ENCODE assay signal across 1 cellular context in genomic region chr12:94637714-94638113, GRCh38.
TF ChIP-seq lines count a peak whose summit lies in the region.

No MANE protein-coding gene starts in this region.

TF ChIP-seq in HepG2, 621 proteins besides CTCF, POLR2A, EP300 and RAD21 (continued from another document):
- TF ChIP-seq RXRB (CRISPR knock-in tag; IDR thresholded peaks at IDR 0.05; ENCODE audit: borderline replicate concordance) = peak; percentile 33; the same call in 1 of the 2 replicates
- TF ChIP-seq PAXIP1 (CRISPR knock-in tag; conservative IDR thresholded peaks at IDR 0.05) = 0 out of 2 replicates have a peak, but pooled peaks have one; percentile 14
- 0 out of 2 replicates have a peak, but pooled peaks have one; percentile 32 for TF ChIP-seq HDAC1 (CRISPR knock-in tag; IDR thresholded peaks at IDR 0.05)
- peak; percentile 23; the same call in 1 of the 2 replicates for TF ChIP-seq ZKSCAN1 (IDR thresholded peaks at IDR 0.05; ENCODE audit: low read length)
